Comparison of ENCODE assay signal across 19 cellular contexts in genomic region chr17:5943991-5944390, GRCh38.
"Had no signal": no experiment of that assay in that cellular context is flagged by ENCODE, and none has a peak within 500 bp of the region (broad histone marks: within the 10 kb centered on the region; RNA-seq: fewer than 3 reads in every experiment).

No MANE protein-coding gene starts in this region.

- H3K4me1 Mint-ChIP-seq: immature natural killer cell, memory B cell had no signal

- H3K36me3 Mint-ChIP-seq: immature natural killer cell; natural killer cell treated with Interleukin-12 subunit alpha and Interleukin-12 subunit beta and Interleukin-15 and Interleukin-18, amount 100 ng/mL, for 72 hours had no signal

- H3K4me3 Mint-ChIP-seq: immature natural killer cell; memory B cell; natural killer cell treated with Interleukin-12 subunit alpha and Interleukin-12 subunit beta and Interleukin-15 and Interleukin-18, amount 100 ng/mL, for 72 hours; neural progenitor cell had no signal

- DNase-seq: effector CD4-positive, alpha-beta T cell; endodermal cell; foreskin keratinocyte; immature natural killer cell; left lung; lower lobe of right lung; midbrain; ovary; small intestine; stimulated activated CD4-positive, alpha-beta T cell treated with anti-CD3 and anti-CD28 coated beads, Interleukin-12 subunit alpha, Interleukin-12 subunit beta, amount 100 ng/mL, for 4 hours; stimulated activated naive CD4-positive, alpha-beta T cell; stomach; substantia nigra had no signal

- ATAC-seq: foreskin keratinocyte; left lung; lower lobe of right lung; natural killer cell treated with Interleukin-12 subunit alpha and Interleukin-12 subunit beta and Interleukin-15 and Interleukin-18, amount 100 ng/mL, for 72 hours had no signal

- FAIRE-seq: endothelial cell of umbilical vein, keratinocyte, small intestine, urothelium cell line had no signal

- H3K9me3 Mint-ChIP-seq: natural killer cell treated with Interleukin-12 subunit alpha and Interleukin-12 subunit beta and Interleukin-15 and Interleukin-18, amount 100 ng/mL, for 72 hours had no signal
